12 cellular contexts compared by ENCODE assay signal in the genomic region with DNA sequence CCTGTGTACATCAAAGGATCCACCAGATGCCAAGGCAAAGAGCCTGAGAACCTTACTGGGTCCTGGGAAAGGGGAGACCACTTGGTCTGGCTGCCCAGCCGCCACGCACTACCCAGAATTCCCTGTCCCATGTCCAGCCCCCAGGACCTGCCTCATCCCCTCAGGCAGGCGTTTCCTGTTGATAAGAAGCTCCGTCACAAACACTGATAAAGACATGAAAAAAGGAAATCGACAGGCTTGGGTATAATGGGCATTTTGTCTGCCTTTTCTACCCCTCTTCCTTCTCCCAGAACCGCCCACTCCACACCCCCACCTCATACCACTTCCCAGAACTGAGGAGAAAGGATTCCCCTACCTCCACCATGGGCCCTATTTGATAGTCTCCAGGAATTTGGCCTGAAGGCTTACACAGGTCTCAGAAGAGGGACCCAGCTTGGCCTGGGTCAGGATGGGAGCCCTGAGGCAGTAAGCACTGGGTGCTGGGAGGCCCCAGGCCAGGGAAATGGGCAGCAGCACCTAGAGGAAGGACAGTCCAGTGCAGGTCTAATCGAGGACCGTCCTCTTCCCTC. TPM values are rescaled to one million over a fixed set of nuclear protein-coding genes. Genes with fewer than 3 reads are reported as not detected.
DNase-seq lines count a peak whose midpoint lies in the region; ATAC-seq, FAIRE-seq and TF ChIP-seq lines count a peak whose summit lies in the region.
"Had no signal": no experiment of that assay in that cellular context is flagged by ENCODE, and none has a peak within 500 bp of the region (broad histone marks: within the 10 kb centered on the region; RNA-seq: fewer than 3 reads in every experiment).

No MANE protein-coding gene starts in this region.

- 0 out of 2 replicates have a peak overlapping the region, but pooled peaks have one; percentile 83 for H2BK15ac ChIP-seq in H1 (ENCODE audit: low read length)
- H2BK15ac ChIP-seq in mesendoderm (replicated peaks; ENCODE audit: low read depth), result no peak overlapping the region

- H3K9me3 ChIP-seq in H1 (ENCODE audit: insufficient read depth in 2 of 2, low read depth in 1 of 2, low read length in 1 of 2), result no peaks in the 10 kb centered on the region

- FAIRE-seq in H1 (lab: Jason Lieb, UNC) (no peak), GM12892 (lab: Jason Lieb, UNC) (no peak)
- FAIRE-seq: small intestine, urothelium cell line had no signal

- POLR2A ChIA-PET in H1 (lab: Charles Lee; ENCODE audit: partially characterized antibody), result no interaction called here

- H2BK120ac ChIP-seq in H1 (replicated peaks; ENCODE audit: low read depth, low read length), result no peak overlapping the region
- no peak overlapping the region for H2BK120ac ChIP-seq in mesendoderm (ENCODE audit: low read depth, low read length)

- no peak for TF ChIP-seq EP300 in H1 (IDR thresholded peaks at IDR 0.05; ENCODE audit: borderline replicate concordance in 1 of 2, low read depth in 2 of 2, low read length in 2 of 2)

- H3K23me2 ChIP-seq in H1 (ENCODE audit: low read depth, low read length), result no peaks in the 10 kb centered on the region; the same call in 1 of the 2 replicates

- H3K79me1 ChIP-seq in H1 (ENCODE audit: low read depth, low read length), result no peaks in the 10 kb centered on the region
- no peaks in the 10 kb centered on the region for H3K79me1 ChIP-seq in mesendoderm (ENCODE audit: low read length)

- 95% methylated on average over 6 of the region's 8 CpGs; no CpG with 5 or more reads in 1 of the 2 experiments for WGBS in H1 (ENCODE audit: extremely low coverage in 1 of 2, insufficient coverage in 1 of 2, insufficient read length in 1 of 2, insufficient replicate concordance in 2 of 2, low coverage in 1 of 2, low lambda C conversion rate in 2 of 2, missing lambda C conversion rate in 1 of 2), 2 experiments
- WGBS in mesendoderm (ENCODE audit: extremely low coverage, insufficient coverage, low lambda C conversion rate), result no CpG with 5 or more reads among the region's 8 CpGs

- H3K27ac ChIP-seq in H1 (ENCODE audit: low read depth, low read length) (no peak overlapping the region), mesendoderm (ENCODE audit: low read depth, low read length) (peak overlapping the region; percentile 20)

- ATAC-seq in HG03520 (IDR thresholded peaks at IDR 0.05; ENCODE audit: unreplicated experiment), result no peak
- ATAC-seq in HG02798 (IDR thresholded peaks at IDR 0.05; ENCODE audit: poor library complexity, unreplicated experiment), result no peak

- H3K36me3 ChIP-seq in H1 (ENCODE audit: control insufficient read depth in 2 of 4, insufficient read depth in 4 of 4, low read length in 3 of 4), result no peaks in the 10 kb centered on the region
- no peaks in the 10 kb centered on the region for H3K36me3 ChIP-seq in mesendoderm (ENCODE audit: control insufficient read depth, insufficient read depth, low read length)

- H3K27me3 ChIP-seq in H1 (replicated peaks in 1 of 4; ENCODE audit: control insufficient read depth in 3 of 4, extremely low read depth in 1 of 4, insufficient read depth in 3 of 4, low read length in 3 of 4) (peaks cover 0 to 8% (median 5%) of the 10 kb centered on the region in 4 experiments; a peak in 4 of 7 replicates), mesendoderm (ENCODE audit: insufficient read depth, low read length, poor library complexity) (no peaks in the 10 kb centered on the region)

- peaks cover 0 to 8% (median 4%) of the 10 kb centered on the region in 4 experiments; a peak in 6 of 7 replicates for H3K4me1 ChIP-seq in H1 (replicated peaks in 1 of 4; ENCODE audit: control insufficient read depth in 3 of 4, insufficient read depth in 4 of 4, low read length in 3 of 4)
- H3K4me1 ChIP-seq in mesendoderm (ENCODE audit: control insufficient read depth, low read depth, low read length), result peaks cover 16% of the 10 kb centered on the region

- no peak overlapping the region for H3K14ac ChIP-seq in H1 (ENCODE audit: insufficient read length)

- no peak overlapping the region for H4K8ac ChIP-seq in H1 (ENCODE audit: extremely low read depth, insufficient read depth, low read length)
- peak overlapping the region; percentile 39 for H4K8ac ChIP-seq in mesendoderm (ENCODE audit: low read depth, low read length)

- no peaks in the 10 kb centered on the region for H3K79me2 ChIP-seq in H1 (ENCODE audit: control insufficient read depth in 1 of 2, insufficient read depth in 2 of 2, low read length in 2 of 2)
- H3K79me2 ChIP-seq in mesendoderm (ENCODE audit: control insufficient read depth, insufficient read depth, low read length), result no peaks in the 10 kb centered on the region

- TF ChIP-seq RAD21 in H1 (IDR thresholded peaks at IDR 0.05 in 1 of 2, conservative IDR thresholded peaks at IDR 0.05 in 1 of 2; ENCODE audit: low read depth in 2 of 2, low read length in 2 of 2), result no peak

- no peak overlapping the region for H2BK5ac ChIP-seq in H1 (ENCODE audit: low read depth, low read length)
- H2BK5ac ChIP-seq in mesendoderm (ENCODE audit: low read length), result peak overlapping the region; percentile 59

- CTCF ChIA-PET in H1 (lab: Charles Lee; ENCODE audit: partially characterized antibody), result interaction anchor here (0.7 to 12.9 kb wide), 19 partner anchors 8 to 233 kb away, joined by 3 to 234 read pairs (median 5); partner anchors contain the start of genes ACVR1B, ACVRL1 and ATG101

- no peaks in the 10 kb centered on the region for H4K20me1 ChIP-seq in H1 (replicated peaks in 1 of 2; ENCODE audit: control insufficient read depth in 1 of 2, insufficient read depth in 2 of 2, low read length in 2 of 2)

- DNase-seq in COLO829 (ENCODE audit: low spot score) (peak; percentile 28), H1 (ENCODE audit: low read depth in 1 of 2, low spot score in 2 of 2) (no peak), mesendoderm (peak; percentile 79), GM12892 (ENCODE audit: insufficient read length) (no peak)

- H4K5ac ChIP-seq in H1 (ENCODE audit: insufficient read length, low read depth, low read length) (no peak overlapping the region), mesendoderm (ENCODE audit: low read length) (no peak overlapping the region)

- TF ChIP-seq POLR2A in H1 (IDR thresholded peaks at IDR 0.05; ENCODE audit: control extremely low read depth in 1 of 2, low read depth in 2 of 2, low read length in 2 of 2) (no peak), GM12892 (IDR thresholded peaks at IDR 0.05; ENCODE audit: low read depth, low read length) (no peak)

- H3K18ac ChIP-seq in H1 (ENCODE audit: extremely low read depth, low read length) (no peak overlapping the region), mesendoderm (ENCODE audit: low read length) (no peak overlapping the region)

- H2BK20ac ChIP-seq in H1 (ENCODE audit: low read length), result no peak overlapping the region

- H3K56ac ChIP-seq in H1 (replicated peaks; ENCODE audit: insufficient read length, low read depth, low read length), result no peak overlapping the region
- H3K56ac ChIP-seq in mesendoderm (ENCODE audit: low read length), result peak overlapping the region; percentile 77

- H3K4me3 ChIP-seq in H1 (ENCODE audit: extremely low read depth in 1 of 4, insufficient read depth in 2 of 4, low read depth in 3 of 4, low read length in 4 of 4), result no peak overlapping the region
- no peak overlapping the region for H3K4me3 ChIP-seq in mesendoderm (ENCODE audit: low read length)

- H3K9ac ChIP-seq in H1 (replicated peaks in 1 of 4; ENCODE audit: extremely low read depth in 1 of 4, low read depth in 3 of 4, low read length in 3 of 4), result no peak overlapping the region
- peak overlapping the region; percentile 35 for H3K9ac ChIP-seq in mesendoderm (ENCODE audit: low read length)

- no peak overlapping the region for H2AFZ ChIP-seq in H1 (ENCODE audit: low read length)

- H3K4me2 ChIP-seq in H1 (ENCODE audit: insufficient read depth in 1 of 2, low read depth in 2 of 2, low read length in 2 of 2) (no peak overlapping the region), mesendoderm (ENCODE audit: low read length) (no peak overlapping the region)

- H2AK5ac ChIP-seq in H1 (ENCODE audit: low read depth, low read length) (no peak overlapping the region), mesendoderm (ENCODE audit: low read length) (no peak overlapping the region)

- H3K23ac ChIP-seq in H1 (ENCODE audit: insufficient read length), result no peak overlapping the region
- no peak overlapping the region for H3K23ac ChIP-seq in mesendoderm (ENCODE audit: low read length)

- H4K91ac ChIP-seq in H1 (replicated peaks; ENCODE audit: insufficient read length, low read length), result no peak overlapping the region

- TF ChIP-seq CTCF in H1 (IDR thresholded peaks at IDR 0.05; ENCODE audit: control extremely low read depth in 1 of 3, insufficient read depth in 1 of 3, low read depth in 1 of 3, low read length in 3 of 3), result no peak

- H3K4ac ChIP-seq in H1 (replicated peaks; ENCODE audit: insufficient read length, low read depth, low read length) (no peak overlapping the region), mesendoderm (ENCODE audit: low read depth, low read length) (no peak overlapping the region)

- no peak overlapping the region for H2BK12ac ChIP-seq in H1 (ENCODE audit: low read depth, low read length)

RNA-seq across cellular contexts. Expression of gene ACVRL1, which starts 18.8 kb away (rescaled TPM):
- 0.09 TPM in 1 of 2 replicates, not detected in the other for total RNA-seq in H1 (2021; fragmentation: NEBNext Ultra II Directional; extraction: Animal tissue kit (Norgen Biotek cat#: 25700))
- 0.35 and 0.50 TPM in 2 replicates for polyA plus RNA-seq in H1 (2011; rRNA removed)
- 0.54 TPM for polyA plus RNA-seq in H1 (2011; cell fraction: cytosol; rRNA removed)
- polyA plus RNA-seq in H1 (2011; cell fraction: nucleus; rRNA removed), result 1.2 TPM
- 0.59 to 0.90 TPM (median 0.84 TPM) in 4 replicates for polyA plus RNA-seq in H1 (2012, experiment 1 of 2)
- 0.10 TPM for polyA plus RNA-seq in H1 (2012, experiment 2 of 2)
- 0.39 TPM for polyA plus RNA-seq in H1 (2013, experiment 1 of 2)
- 0.24 TPM for polyA plus RNA-seq in H1 (2013, experiment 2 of 2)
- 0.39 and 0.82 TPM in 2 replicates for polyA minus RNA-seq in H1 (2011; rRNA and poly(A)+ RNA removed)
- polyA minus RNA-seq in H1 (2011; cell fraction: cytosol; rRNA and poly(A)+ RNA removed), result not detected
- polyA minus RNA-seq in H1 (2011; cell fraction: nucleus; rRNA and poly(A)+ RNA removed), result 1.4 TPM
- 0.21 TPM for polyA plus RNA-seq in mesendoderm (2013, experiment 1 of 2)
- polyA plus RNA-seq in mesendoderm (2013, experiment 2 of 2), result 0.01 TPM
- polyA plus RNA-seq in GM12892 (2012; ENCODE audit: missing spikeins), result 0.40 TPM
- total RNA-seq: T-helper 1 cell treated with Interleukin-12 subunit alpha and Interleukin-12 subunit beta and Interleukin-4 antibody, amounts not matched to agents 30 ng/mL and 1 ng/mL, for 36 hours had no signal

RNA-seq across cellular contexts. Expression of gene ACVR1B, which starts 25.4 kb away (rescaled TPM):
- total RNA-seq in H1 (2021; fragmentation: NEBNext Ultra II Directional; extraction: Animal tissue kit (Norgen Biotek cat#: 25700)), result 13.5 and 16.0 TPM in 2 replicates
- 19.2 and 24.7 TPM in 2 replicates for polyA plus RNA-seq in H1 (2011; rRNA removed)
- 19.1 TPM for polyA plus RNA-seq in H1 (2011; cell fraction: cytosol; rRNA removed)
- 18.9 TPM for polyA plus RNA-seq in H1 (2011; cell fraction: nucleus; rRNA removed)
- polyA plus RNA-seq in H1 (2012, experiment 1 of 2), result 12.9 to 19.5 TPM (median 17.3 TPM) in 4 replicates
- polyA plus RNA-seq in H1 (2012, experiment 2 of 2), result 9.5 TPM
- polyA plus RNA-seq in H1 (2013, experiment 1 of 2), result 10.3 TPM
- 11.9 TPM for polyA plus RNA-seq in H1 (2013, experiment 2 of 2)
- polyA minus RNA-seq in H1 (2011; rRNA and poly(A)+ RNA removed), result 20.8 and 23.4 TPM in 2 replicates
- 12.9 TPM for polyA minus RNA-seq in H1 (2011; cell fraction: cytosol; rRNA and poly(A)+ RNA removed)
- 14.2 TPM for polyA minus RNA-seq in H1 (2011; cell fraction: nucleus; rRNA and poly(A)+ RNA removed)
- polyA plus RNA-seq in mesendoderm (2013, experiment 1 of 2), result 9.9 TPM
- polyA plus RNA-seq in mesendoderm (2013, experiment 2 of 2), result 9.5 TPM
- polyA plus RNA-seq in GM12892 (2012; ENCODE audit: missing spikeins), result 0.42 TPM

RNA-seq across cellular contexts. Expression of gene ANKRD33, which starts 38.2 kb away (rescaled TPM):
- total RNA-seq in H1 (2021; fragmentation: NEBNext Ultra II Directional; extraction: Animal tissue kit (Norgen Biotek cat#: 25700)), result 0.19 and 0.41 TPM in 2 replicates
- polyA plus RNA-seq in H1 (2011; rRNA removed), result 0.53 and 1.5 TPM in 2 replicates
- polyA plus RNA-seq in H1 (2011; cell fraction: cytosol; rRNA removed), result 1.1 TPM
- 8.7 TPM for polyA plus RNA-seq in H1 (2011; cell fraction: nucleus; rRNA removed)
- polyA plus RNA-seq in H1 (2012, experiment 1 of 2), result 0.53 to 1.1 TPM (median 0.62 TPM) in 4 replicates
- 0.39 TPM for polyA plus RNA-seq in H1 (2012, experiment 2 of 2)
- 0.34 TPM for polyA plus RNA-seq in H1 (2013, experiment 1 of 2)
- polyA plus RNA-seq in H1 (2013, experiment 2 of 2), result 0.57 TPM
- polyA minus RNA-seq in H1 (2011; rRNA and poly(A)+ RNA removed), result 0.34 and 0.73 TPM in 2 replicates
- not detected for polyA minus RNA-seq in H1 (2011; cell fraction: cytosol; rRNA and poly(A)+ RNA removed)
- 3.4 TPM for polyA minus RNA-seq in H1 (2011; cell fraction: nucleus; rRNA and poly(A)+ RNA removed)
- not detected for polyA plus RNA-seq in mesendoderm (2013, experiment 1 of 2)
- 0.03 TPM for polyA plus RNA-seq in mesendoderm (2013, experiment 2 of 2)
- polyA plus RNA-seq in GM12892 (2012; ENCODE audit: missing spikeins), result not detected
- total RNA-seq: M059J; T-helper 1 cell treated with Interleukin-12 subunit alpha and Interleukin-12 subunit beta and Interleukin-4 antibody, amounts not matched to agents 30 ng/mL and 1 ng/mL, for 36 hours had no signal
- polyA plus RNA-seq: esophagus, immature natural killer cell, small intestine had no signal

Comparison
In these comparisons a context has a peak if more than half of its experiments do, and no peak if none do; other contexts are left out.
1. DNase-seq: peak in COLO829 (single experiment) and mesendoderm (single experiment); none in H1 (0 of 2) and GM12892 (single experiment).